In the genomic region with DNA sequence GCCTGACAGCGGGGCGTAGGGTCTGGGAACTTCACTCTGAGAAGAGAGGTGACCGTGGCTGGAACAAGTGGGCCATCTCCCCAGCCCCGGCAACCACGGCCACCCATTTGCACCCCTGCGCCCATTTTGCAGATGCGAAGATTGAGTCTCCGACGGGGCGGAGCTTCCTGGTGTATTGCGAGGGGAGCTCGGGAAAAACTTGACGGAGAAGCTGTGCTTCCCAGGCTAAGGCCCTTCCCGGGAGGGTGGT, we compare ENCODE assay signal across 8 cellular contexts. TPM values are rescaled to one million over a fixed set of nuclear protein-coding genes. Genes with fewer than 3 reads are reported as not detected.
DNase-seq lines count a peak whose midpoint lies in the region; ATAC-seq and TF ChIP-seq lines count a peak whose summit lies in the region.

No MANE protein-coding gene starts in this region.

- DNase-seq in NK-92 treated with Interleukin-12 subunit alpha and Interleukin-12 subunit beta, amount 100 ng/mL, for 24 hours (lab: John Stamatoyannopoulos, UW), result peak; percentile 85
- DNase-seq in NK-92 (lab: John Stamatoyannopoulos, UW; ENCODE audit: unreplicated experiment) (no peak), immature natural killer cell (no peak), thoracic aorta (ENCODE audit: low spot score) (no peak), pons (ENCODE audit: low spot score) (no peak)
- no peak for DNase-seq in activated CD4-positive, alpha-beta memory T cell treated with anti-CD3 and anti-CD28 coated beads, Interleukin-2, amount 10 ng/mL, durations not matched to agents 7 days and 5 days
- DNase-seq in stimulated activated CD4-positive, alpha-beta T cell treated with anti-CD3 and anti-CD28 coated beads, Interleukin-4, amount 100 ng/mL, for 4 hours, result no peak

- TF ChIP-seq CTCF in thoracic aorta (IDR thresholded peaks at IDR 0.05), result no peak

- H3K4me1 Mint-ChIP-seq in activated CD4-positive, alpha-beta memory T cell treated with anti-CD3 and anti-CD28 coated beads, Interleukin-2, amount 10 ng/mL, durations not matched to agents 7 days and 5 days, result peaks cover 28% of the 10 kb centered on the region
- H3K4me1 Mint-ChIP-seq in immature natural killer cell, result peaks cover 30 to 31% of the 10 kb centered on the region in 2 donors

- H3K4me1 ChIP-seq in thoracic aorta (ENCODE audit: control insufficient read depth in 1 of 2, low read depth in 2 of 2), result peaks cover 19 to 21% of the 10 kb centered on the region in 2 donors

- CTCF ChIA-PET in activated CD4-positive, alpha-beta memory T cell treated with anti-CD3 and anti-CD28 coated beads, Interleukin-2, amount 10 ng/mL, durations not matched to agents 7 days and 5 days (lab: Charles Lee), result interaction anchor here (0.6 to 5.6 kb wide), 21 partner anchors 11 to 1776 kb away, joined by 3 to 73 read pairs (median 10); a partner anchor contains a TSS

- no peaks in the 10 kb centered on the region for H3K27me3 ChIP-seq in thoracic aorta (replicated peaks; ENCODE audit: insufficient read depth)

- peaks cover 31% of the 10 kb centered on the region for H3K36me3 ChIP-seq in thoracic aorta

- POLR2A ChIA-PET in activated CD4-positive, alpha-beta memory T cell treated with anti-CD3 and anti-CD28 coated beads, Interleukin-2, amount 10 ng/mL, durations not matched to agents 7 days and 5 days (lab: Charles Lee), result interaction anchor here (0.5 to 7.4 kb wide), 23 partner anchors 11 to 435 kb away, joined by 3 to 138 read pairs (median 7); a partner anchor contains a TSS

- no peaks in the 10 kb centered on the region for H3K9me3 ChIP-seq in thoracic aorta

- H3K27me3 Mint-ChIP-seq in activated CD4-positive, alpha-beta memory T cell treated with anti-CD3 and anti-CD28 coated beads, Interleukin-2, amount 10 ng/mL, durations not matched to agents 7 days and 5 days, result peaks cover 7% of the 10 kb centered on the region
- H3K27me3 Mint-ChIP-seq in immature natural killer cell (ENCODE audit: low read depth in 3 of 3), result peaks cover 11 to 19% (median 14%) of the 10 kb centered on the region in 3 donors

- H3K4me3 ChIP-seq in thoracic aorta, result peak overlapping the region; percentile 96

- peak overlapping the region; percentile 97 to 99 for H3K27ac ChIP-seq in thoracic aorta

- peak overlapping the region; percentile 78 for H3K4me3 Mint-ChIP-seq in activated CD4-positive, alpha-beta memory T cell treated with anti-CD3 and anti-CD28 coated beads, Interleukin-2, amount 10 ng/mL, durations not matched to agents 7 days and 5 days
- peak overlapping the region; percentile 91 to 97 (median 92) for H3K4me3 Mint-ChIP-seq in immature natural killer cell

- H3K9me3 Mint-ChIP-seq in activated CD4-positive, alpha-beta memory T cell treated with anti-CD3 and anti-CD28 coated beads, Interleukin-2, amount 10 ng/mL, durations not matched to agents 7 days and 5 days, result no peaks in the 10 kb centered on the region
- H3K9me3 Mint-ChIP-seq in immature natural killer cell, result no peaks in the 10 kb centered on the region

- H3K36me3 Mint-ChIP-seq in activated CD4-positive, alpha-beta memory T cell treated with anti-CD3 and anti-CD28 coated beads, Interleukin-2, amount 10 ng/mL, durations not matched to agents 7 days and 5 days (ENCODE audit: low read depth), result peaks cover 35% of the 10 kb centered on the region
- peaks cover 0 to 9% (median 0%) of the 10 kb centered on the region in 3 donors for H3K36me3 Mint-ChIP-seq in immature natural killer cell

- ATAC-seq in HG03066 (IDR thresholded peaks at IDR 0.05; ENCODE audit: low read depth, unreplicated experiment) (peak; percentile 10), thoracic aorta (ENCODE audit: insufficient number of reproducible peaks, low FRiP score, low read depth) (no peak)

- H3K27ac Mint-ChIP-seq in activated CD4-positive, alpha-beta memory T cell treated with anti-CD3 and anti-CD28 coated beads, Interleukin-2, amount 10 ng/mL, durations not matched to agents 7 days and 5 days, result peak overlapping the region; percentile 99
- peak overlapping the region; percentile 99 to 100 (median 99) for H3K27ac Mint-ChIP-seq in immature natural killer cell

RNA-seq across cellular contexts. Expression of a gene that starts 0.7 kb away (rescaled TPM):
- 10 to 100 TPM; 35.7 to 36.7 TPM for total RNA-seq in activated CD4-positive, alpha-beta memory T cell treated with anti-CD3 and anti-CD28 coated beads, Interleukin-2, amount 10 ng/mL, durations not matched to agents 7 days and 5 days
- polyA plus RNA-seq in immature natural killer cell, result 10 to 100 TPM in 1 of 3 donors, 1 to 10 TPM in 2; 7.1 to 17.9 (median 9.6) TPM
- 10 to 100 TPM; 28.8 to 30.1 TPM for total RNA-seq in thoracic aorta

RNA-seq across cellular contexts. Expression of a gene that starts 36.9 kb away (rescaled TPM):
- total RNA-seq in activated CD4-positive, alpha-beta memory T cell treated with anti-CD3 and anti-CD28 coated beads, Interleukin-2, amount 10 ng/mL, durations not matched to agents 7 days and 5 days, result 10 to 100 TPM; 44.2 to 45.7 TPM
- polyA plus RNA-seq in immature natural killer cell, result 10 to 100 TPM; 78.4 to 93.4 (median 83.0) TPM
- total RNA-seq in thoracic aorta, result 10 to 100 TPM; 22.6 to 34.7 TPM

RNA-seq across cellular contexts. Expression of a gene that starts 37.4 kb away (rescaled TPM):
- total RNA-seq in activated CD4-positive, alpha-beta memory T cell treated with anti-CD3 and anti-CD28 coated beads, Interleukin-2, amount 10 ng/mL, durations not matched to agents 7 days and 5 days, result under 1 TPM; 0.13 to 0.15 TPM
- polyA plus RNA-seq in immature natural killer cell, result under 1 TPM in 1 of 3 donors, not detected in 2; 0.09 TPM
- 1 to 10 TPM in 1 of 2 donors, not detected in 1; 3.7 TPM for total RNA-seq in thoracic aorta

RNA-seq across cellular contexts. Expression of a gene that starts 57.7 kb away (rescaled TPM):
- total RNA-seq in activated CD4-positive, alpha-beta memory T cell treated with anti-CD3 and anti-CD28 coated beads, Interleukin-2, amount 10 ng/mL, durations not matched to agents 7 days and 5 days, result under 1 TPM in 1 of 2 experiments, not detected in 1; 0.53 TPM
- 1 to 10 TPM in 2 of 3 donors, not detected in 1; 1.0 to 1.8 TPM for polyA plus RNA-seq in immature natural killer cell
- not detected for total RNA-seq in thoracic aorta

RNA-seq across cellular contexts. Expression of a gene that starts 59.4 kb away (rescaled TPM):
- total RNA-seq in activated CD4-positive, alpha-beta memory T cell treated with anti-CD3 and anti-CD28 coated beads, Interleukin-2, amount 10 ng/mL, durations not matched to agents 7 days and 5 days, result 1 to 10 TPM; 2.8 to 3.1 TPM
- 10 to 100 TPM in 1 of 3 donors, 1 to 10 TPM in 1, under 1 TPM in 1; 0.77 to 17.5 (median 7.3) TPM for polyA plus RNA-seq in immature natural killer cell
- 100 to 1,000 TPM; 182 to 637 TPM for total RNA-seq in thoracic aorta
